In genomic region chr4:77167866-77168265, GRCh38 we compare ENCODE assay signal across 27 cellular contexts. TPM values are rescaled to one million over a fixed set of nuclear protein-coding genes. Genes with fewer than 3 reads are reported as not detected.
DNase-seq lines count a peak whose midpoint lies in the region; ATAC-seq and TF ChIP-seq lines count a peak whose summit lies in the region.
"Had no signal": no experiment of that assay in that cellular context is flagged by ENCODE, and none has a peak within 500 bp of the region (broad histone marks: within the 10 kb centered on the region; RNA-seq: fewer than 3 reads in every experiment).

No MANE protein-coding gene starts in this region.

- H4K20me1 ChIP-seq in KMS-11 (ENCODE audit: insufficient read depth) (no peaks in the 10 kb centered on the region), smooth muscle cell (ENCODE audit: low read depth) (peaks cover 45% of the 10 kb centered on the region)

- no peak overlapping the region for H2AK5ac ChIP-seq in mesenchymal stem cell (ENCODE audit: low read length, severe bottlenecking)

- peaks cover 2% of the 10 kb centered on the region for H3K79me1 ChIP-seq in mesenchymal stem cell (replicated peaks; ENCODE audit: low read length, poor library complexity, severe bottlenecking)

- no peak overlapping the region for H2BK5ac ChIP-seq in mesenchymal stem cell (ENCODE audit: low read depth, low read length, poor library complexity, severe bottlenecking)

- H3F3A ChIP-seq in smooth muscle cell (ENCODE audit: low read depth): peaks cover 64% of the 10 kb centered on the region

- no peak overlapping the region for H3K23ac ChIP-seq in mesenchymal stem cell (ENCODE audit: low read length in 2 of 2)

- intact Hi-C loops in head of caudate nucleus (cut with DNase I): no loop called here

- no peak overlapping the region for H2BK15ac ChIP-seq in mesenchymal stem cell (ENCODE audit: low read depth, poor library complexity, severe bottlenecking)

- no peaks in the 10 kb centered on the region for H3K9me3 ChIP-seq in mesenchymal stem cell (ENCODE audit: control insufficient read depth, low read length)
- H3K9me3 ChIP-seq in smooth muscle cell (replicated peaks; ENCODE audit: low read depth): no peaks in the 10 kb centered on the region
- H3K9me3 ChIP-seq: esophagus squamous epithelium, SK-N-SH, testis had no signal

- WGBS in mesenchymal stem cell: 93% methylated on average over 3 of the region's 3 CpGs
- 86% methylated on average over 3 of the region's 3 CpGs for WGBS in smooth muscle cell (ENCODE audit: low lambda C conversion rate)

- H2BK12ac ChIP-seq in mesenchymal stem cell (ENCODE audit: low read length in 2 of 2): no peak overlapping the region

- no peak overlapping the region for H3K18ac ChIP-seq in mesenchymal stem cell (ENCODE audit: low read depth in 1 of 2, low read length in 2 of 2)

- H2AFZ ChIP-seq in KMS-11 (ENCODE audit: low read depth) (peak overlapping the region; percentile 2; the same call in 1 of the 2 replicates), mesenchymal stem cell (ENCODE audit: low read depth, low read length) (no peak overlapping the region), smooth muscle cell (ENCODE audit: low read depth) (no peak overlapping the region)

- no peak overlapping the region for H4K91ac ChIP-seq in mesenchymal stem cell (ENCODE audit: low read length)

- TF ChIP-seq CTCF in KMS-11 (conservative IDR thresholded peaks at IDR 0.05; ENCODE audit: low read depth, low read length): no peak
- no peak for TF ChIP-seq CTCF in smooth muscle cell (IDR thresholded peaks at IDR 0.05; ENCODE audit: borderline replicate concordance, insufficient read depth, poor library complexity, severe bottlenecking)

- no peak overlapping the region for H3K14ac ChIP-seq in mesenchymal stem cell (ENCODE audit: low read length in 2 of 2)

- H3K4ac ChIP-seq in mesenchymal stem cell (ENCODE audit: low read depth in 1 of 2, low read length in 2 of 2): no peak overlapping the region

- H3K9ac ChIP-seq in KMS-11 (no peak overlapping the region), mesenchymal stem cell (ENCODE audit: low read length) (no peak overlapping the region), smooth muscle cell (ENCODE audit: low read depth) (no peak overlapping the region)
- H3K9ac ChIP-seq: SK-N-SH had no signal

- H3K27ac ChIP-seq in KMS-11: peak overlapping the region; percentile 51
- peak overlapping the region; percentile 25 for H3K27ac ChIP-seq in mesenchymal stem cell (ENCODE audit: low read length, poor library complexity, severe bottlenecking)
- H3K27ac ChIP-seq in smooth muscle cell (ENCODE audit: low read depth): peak overlapping the region; percentile 94
- H3K27ac ChIP-seq: esophagus squamous epithelium, testis had no signal

- no peak overlapping the region for H4K8ac ChIP-seq in mesenchymal stem cell (ENCODE audit: low read length)

- H3K27me3 ChIP-seq in KMS-11 (ENCODE audit: insufficient read depth, low read depth) (no peaks in the 10 kb centered on the region), mesenchymal stem cell (ENCODE audit: control insufficient read depth in 1 of 2, insufficient read depth in 1 of 2, low read length in 2 of 2) (no peaks in the 10 kb centered on the region), smooth muscle cell (ENCODE audit: low read depth) (no peaks in the 10 kb centered on the region)
- H3K27me3 ChIP-seq: esophagus squamous epithelium, testis had no signal

- no peaks in the 10 kb centered on the region for H3K36me3 ChIP-seq in KMS-11 (ENCODE audit: insufficient read depth)
- H3K36me3 ChIP-seq in mesenchymal stem cell (ENCODE audit: control insufficient read depth in 1 of 2, insufficient read depth in 2 of 2, low read depth in 1 of 2, low read length in 2 of 2): peaks cover 7 to 81% of the 10 kb centered on the region in 2 experiments
- peaks cover 12% of the 10 kb centered on the region for H3K36me3 ChIP-seq in smooth muscle cell (ENCODE audit: low read depth)

- H3K4me2 ChIP-seq in KMS-11 (peak overlapping the region; percentile 65), mesenchymal stem cell (ENCODE audit: low read length, poor library complexity, severe bottlenecking) (no peak overlapping the region), smooth muscle cell (no peak overlapping the region)
- H3K4me2 ChIP-seq: SK-N-SH had no signal

- peak; percentile 23 for DNase-seq in astrocyte of the hippocampus (ENCODE audit: low read depth, low spot score)
- DNase-seq in mesenchymal stem cell: no peak
- no peak for DNase-seq in smooth muscle cell (lab: John Stamatoyannopoulos, UW; ENCODE audit: unreplicated experiment)
- DNase-seq in head of caudate nucleus: no peak
- no peak for DNase-seq in NCI-H510A (lab: John Stamatoyannopoulos, UW)
- DNase-seq: activated CD4-positive, alpha-beta memory T cell treated with anti-CD3 and anti-CD28 coated beads for 36 hours; activated naive CD4-positive, alpha-beta T cell; activated T-cell treated with anti-CD3 and anti-CD28 coated beads, Interleukin-2, amount 50 U/mL, for 72 hours; CD4-positive, alpha-beta memory T cell; dermis blood vessel endothelial cell; esophagus squamous epithelium; foreskin melanocyte; GOT3; HFFc6; hypothalamus; NCI-H2029; NCI-H2227 treated with DMSO at 0.1 percent for 48 hours; NCI-H526 treated with DMSO at 0.1 percent for 48 hours; PC-3; retina; SK-N-SH; testis had no signal

- no peak overlapping the region for H2BK120ac ChIP-seq in mesenchymal stem cell (ENCODE audit: low read depth, low read length)

- H3K79me2 ChIP-seq in KMS-11 (ENCODE audit: insufficient read depth, low read depth) (no peaks in the 10 kb centered on the region), smooth muscle cell (ENCODE audit: low read depth) (peaks cover 9% of the 10 kb centered on the region)

- peaks cover 49% of the 10 kb centered on the region for H3K4me1 ChIP-seq in KMS-11 (ENCODE audit: low read depth, poor library complexity, severe bottlenecking)
- peaks cover 7% of the 10 kb centered on the region for H3K4me1 ChIP-seq in mesenchymal stem cell (ENCODE audit: control insufficient read depth, insufficient read depth, low read depth, low read length)
- peaks cover 82% of the 10 kb centered on the region for H3K4me1 ChIP-seq in smooth muscle cell (ENCODE audit: low read depth)
- H3K4me1 ChIP-seq: testis had no signal

- ATAC-seq in GM18511 (IDR thresholded peaks at IDR 0.05; ENCODE audit: unreplicated experiment): no peak
- ATAC-seq: activated CD4-positive, CD25-positive, alpha-beta regulatory T cell treated with anti-CD3 and anti-CD28 coated beads, Interleukin-2, amount 50 U/mL, for 24 hours; activated T-cell treated with anti-CD3 and anti-CD28 coated beads, Interleukin-2, amount 50 U/mL, for 72 hours; left lobe of liver; PC-3; Right ventricle myocardium inferior had no signal

- H3K4me3 ChIP-seq in KMS-11 (IDR thresholded peaks at IDR 0.05; ENCODE audit: insufficient read depth, low read depth, low read length): peak overlapping the region; percentile 47
- H3K4me3 ChIP-seq in mesenchymal stem cell (ENCODE audit: insufficient read depth in 1 of 2, low read depth in 1 of 2, low read length in 2 of 2): no peak overlapping the region
- no peak overlapping the region for H3K4me3 ChIP-seq in smooth muscle cell
- H3K4me3 ChIP-seq: esophagus squamous epithelium, testis had no signal

RNA-seq across cellular contexts. Expression of gene CCNG2, which starts 10.9 kb away (rescaled TPM):
- polyA plus RNA-seq in mesenchymal stem cell (2013, experiment 1 of 2): 34.1 TPM
- 35.7 TPM for polyA plus RNA-seq in mesenchymal stem cell (2013, experiment 2 of 2)
- 59.2 and 77.4 TPM in 2 replicates for total RNA-seq in smooth muscle cell
- 50.3 and 59.8 TPM in 2 replicates for polyA plus RNA-seq in smooth muscle cell

Comparison
In these comparisons a context has a peak if more than half of its experiments do, and no peak if none do; other contexts are left out.
1. H3K27ac ChIP-seq: peak in every context shown above with its lines; median percentile 94 in smooth muscle cell; 51 in KMS-11; 25 in mesenchymal stem cell.